In the genomic region with DNA sequence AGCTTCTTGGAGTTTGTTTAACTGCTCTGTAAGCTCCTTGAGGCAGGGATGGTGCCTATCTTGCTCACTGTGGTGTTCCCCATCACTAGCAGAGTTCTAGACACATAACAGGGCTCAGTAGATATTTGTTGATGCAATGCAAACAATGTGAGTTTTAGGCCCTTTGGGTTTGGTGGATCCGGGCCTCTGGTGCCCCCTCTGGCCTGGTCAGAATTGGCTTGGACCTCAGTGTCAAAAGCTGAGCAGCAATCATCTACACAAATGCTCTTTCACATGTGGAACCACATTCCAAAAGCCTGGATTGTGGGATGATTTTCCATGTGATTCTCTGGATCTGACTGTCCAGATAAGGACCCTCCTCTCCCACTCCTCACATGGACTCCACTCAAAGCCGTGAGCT, we compare ENCODE assay signal across 15 cellular contexts. TPM values are rescaled to one million over a fixed set of nuclear protein-coding genes. Genes with fewer than 3 reads are reported as not detected.
DNase-seq lines count a peak whose midpoint lies in the region; ATAC-seq, FAIRE-seq and TF ChIP-seq lines count a peak whose summit lies in the region.
"Had no signal": no experiment of that assay in that cellular context is flagged by ENCODE, and none has a peak within 500 bp of the region (broad histone marks: within the 10 kb centered on the region; RNA-seq: fewer than 3 reads in every experiment).

No MANE protein-coding gene starts in this region.

- H3K79me2 ChIP-seq in GM23338 (replicated peaks; ENCODE audit: insufficient read depth) (no peaks in the 10 kb centered on the region), HepG2 (ENCODE audit: insufficient read depth, low read length) (no peaks in the 10 kb centered on the region)

- H4K20me1 ChIP-seq in GM23338 (replicated peaks; ENCODE audit: insufficient read depth) (no peaks in the 10 kb centered on the region), HepG2 (ENCODE audit: insufficient read depth, low read length) (no peaks in the 10 kb centered on the region)

- H3K9ac ChIP-seq in HepG2 (ENCODE audit: insufficient read depth, low read depth, low read length): no peak overlapping the region

- FAIRE-seq in HepG2 (lab: Jason Lieb, UNC): peak; percentile 55
- FAIRE-seq: endometrium had no signal

- H2AFZ ChIP-seq in GM23338 (no peak overlapping the region), HepG2 (ENCODE audit: low read length) (no peak overlapping the region)

- TF ChIP-seq POLR2A in HepG2 (IDR thresholded peaks at IDR 0.05; ENCODE audit: insufficient read depth in 1 of 2, low read depth in 2 of 2, low read length in 2 of 2): no peak

- H3K9me3 ChIP-seq in HepG2 (ENCODE audit: low read length) (no peaks in the 10 kb centered on the region), right cardiac atrium (ENCODE audit: control insufficient read depth, low read length) (no peaks in the 10 kb centered on the region)
- H3K9me3 ChIP-seq: thoracic aorta had no signal

- ATAC-seq in GM23338 (peak; percentile 34), activated B cell treated with CpG ODN at 0.5 μM for 24 hours (ENCODE audit: low read depth) (peak; percentile 28), HepG2 (peak; percentile 90), GM21528 (IDR thresholded peaks at IDR 0.05; ENCODE audit: low FRiP score, unreplicated experiment) (no peak), right cardiac atrium (no peak)

- TF ChIP-seq EP300 in HepG2 (IDR thresholded peaks at IDR 0.05; ENCODE audit: low read depth in 2 of 2, low read length in 2 of 2) (no peak), HepG2 (CRISPR knock-in tag; IDR thresholded peaks at IDR 0.05; ENCODE audit: borderline replicate concordance) (no peak)

- in situ Hi-C loops in HepG2 (cut with HindIII; ENCODE audit: extremely low pct_ligation_motif_present, low pct_unique_long_range_greater_than_20kb): no loop called here

- peaks cover 10% of the 10 kb centered on the region for H3K9me2 ChIP-seq in GM23338 (ENCODE audit: insufficient read depth)

- H3K27me3 ChIP-seq in GM23338 (ENCODE audit: insufficient read depth): no peaks in the 10 kb centered on the region
- H3K27me3 ChIP-seq in HepG2 (ENCODE audit: control insufficient read depth in 1 of 2, insufficient read depth in 2 of 2, low read length in 2 of 2): no peaks in the 10 kb centered on the region
- no peaks in the 10 kb centered on the region for H3K27me3 ChIP-seq in right cardiac atrium (ENCODE audit: control insufficient read depth, insufficient read depth)

- H3K27ac Mint-ChIP-seq in CD14-positive monocyte (no peak overlapping the region), GM23338 (no peak overlapping the region), activated B cell treated with CpG ODN at 0.5 μM for 24 hours (no peak overlapping the region)
- H3K27ac Mint-ChIP-seq: activated naive CD4-positive, alpha-beta T cell treated with anti-CD3 and anti-CD28 coated beads, Interleukin-2, amount 50 U/mL, for 24 hours had no signal

- no peak overlapping the region for H3K4me2 ChIP-seq in GM23338
- H3K4me2 ChIP-seq in HepG2 (ENCODE audit: low read depth, low read length): no peak overlapping the region

- H3F3A ChIP-seq in GM23338 (replicated peaks; ENCODE audit: low read depth): no peaks in the 10 kb centered on the region

- no peaks in the 10 kb centered on the region for H3K36me3 Mint-ChIP-seq in CD14-positive monocyte
- no peaks in the 10 kb centered on the region for H3K36me3 Mint-ChIP-seq in GM23338 (ENCODE audit: low read depth)
- H3K36me3 Mint-ChIP-seq in activated B cell treated with CpG ODN at 0.5 μM for 24 hours (ENCODE audit: low read depth): no peaks in the 10 kb centered on the region
- H3K36me3 Mint-ChIP-seq: activated naive CD4-positive, alpha-beta T cell treated with anti-CD3 and anti-CD28 coated beads, Interleukin-2, amount 50 U/mL, for 24 hours had no signal

- peak; percentile 47; the same call in 1 of the 2 replicates for TF ChIP-seq RAD21 in HepG2 (CRISPR knock-in tag; IDR thresholded peaks at IDR 0.05)

- H3K27me3 Mint-ChIP-seq in CD14-positive monocyte (ENCODE audit: low read depth in 3 of 3) (peaks cover 0 to 8% (median 6%) of the 10 kb centered on the region in 3 donors), GM23338 (ENCODE audit: insufficient read depth, low read depth, poor library complexity) (peaks cover 7% of the 10 kb centered on the region), activated B cell treated with CpG ODN at 0.5 μM for 24 hours (no peaks in the 10 kb centered on the region)
- H3K27me3 Mint-ChIP-seq: activated naive CD4-positive, alpha-beta T cell treated with anti-CD3 and anti-CD28 coated beads, Interleukin-2, amount 50 U/mL, for 24 hours had no signal

- H3K4me3 ChIP-seq in GM23338: no peak overlapping the region
- H3K4me3 ChIP-seq in HepG2 (replicated peaks in 1 of 3; ENCODE audit: insufficient read depth in 1 of 3, low read depth in 2 of 3, low read length in 3 of 3): no peak overlapping the region
- no peak overlapping the region for H3K4me3 ChIP-seq in right cardiac atrium (ENCODE audit: low read length)
- H3K4me3 ChIP-seq: thoracic aorta had no signal

- DNase-seq in CD14-positive monocyte (ENCODE audit: low spot score) (no peak), GM23338 (ENCODE audit: low spot score) (peak; percentile 32), activated B cell treated with CpG ODN at 0.5 μM for 24 hours (no peak), HepG2 (ENCODE audit: low spot score) (peak; percentile 41), GDM1 (lab: John Stamatoyannopoulos, UW) (no peak), right cardiac atrium (no peak)
- no peak for DNase-seq in activated CD4-positive, CD25-positive, alpha-beta regulatory T cell treated with anti-CD3 and anti-CD28 coated beads, Interleukin-2, amount 50 U/mL, for 72 hours
- DNase-seq: NCI-H2029 treated with DMSO at 0.1 percent for 48 hours; occipital lobe; stimulated activated CD4-positive, alpha-beta T cell treated with anti-CD3 and anti-CD28 coated beads, Interleukin-4, amount 100 ng/mL, for 4 hours had no signal

- WGBS in HepG2 (ENCODE audit: low lambda C conversion rate): 17% methylated on average over 2 of the region's 2 CpGs
- 76% methylated on average over 2 of the region's 2 CpGs for WGBS in right cardiac atrium

- no peaks in the 10 kb centered on the region for H3K4me1 Mint-ChIP-seq in CD14-positive monocyte
- H3K4me1 Mint-ChIP-seq in GM23338: peaks cover 16% of the 10 kb centered on the region
- peaks cover 14% of the 10 kb centered on the region for H3K4me1 Mint-ChIP-seq in activated B cell treated with CpG ODN at 0.5 μM for 24 hours
- H3K4me1 Mint-ChIP-seq: activated naive CD4-positive, alpha-beta T cell treated with anti-CD3 and anti-CD28 coated beads, Interleukin-2, amount 50 U/mL, for 24 hours had no signal

- POLR2A ChIA-PET in activated B cell treated with CpG ODN at 0.5 μM for 24 hours (lab: Charles Lee) (interaction anchor here (0.6 to 1.0 kb wide), 2 partner anchors 54 to 104 kb away, joined by 3 to 4 read pairs; a partner anchor contains a TSS), HepG2 (lab: Yijun Ruan, JAX) (interaction anchor here (0.8 to 2.0 kb wide), 3 partner anchors 79 to 390 kb away, joined by 3 to 5 read pairs (median 3); a partner anchor contains a TSS)

- H3K9me3 Mint-ChIP-seq in CD14-positive monocyte (no peaks in the 10 kb centered on the region), GM23338 (no peaks in the 10 kb centered on the region), activated B cell treated with CpG ODN at 0.5 μM for 24 hours (no peaks in the 10 kb centered on the region)
- H3K9me3 Mint-ChIP-seq: activated naive CD4-positive, alpha-beta T cell treated with anti-CD3 and anti-CD28 coated beads, Interleukin-2, amount 50 U/mL, for 24 hours had no signal

- no peaks in the 10 kb centered on the region for H3K36me3 ChIP-seq in GM23338 (ENCODE audit: insufficient read depth)
- H3K36me3 ChIP-seq in HepG2 (replicated peaks in 1 of 2; ENCODE audit: control insufficient read depth in 1 of 2, insufficient read depth in 2 of 2, low read length in 2 of 2): no peaks in the 10 kb centered on the region
- H3K36me3 ChIP-seq: thoracic aorta had no signal

- intact Hi-C loops in CD14-positive monocyte (cut with micrococcal nuclease) (no loop called here), activated B cell treated with CpG ODN at 0.5 μM for 24 hours (cut with micrococcal nuclease) (loop anchor here (1.0 kb wide), 2 partner anchors 79 to 106 kb away; no protein-coding TSS in a partner anchor), HepG2 (cut with micrococcal nuclease; ENCODE audit: unreplicated experiment) (loop anchor here (1.0 to 10.0 kb wide), 3 partner anchors 50 to 104 kb away; a partner anchor contains a TSS), right cardiac atrium (cut with DNase I) (no loop called here)

- no TSS peak for BruUV-seq in HepG2 (replicated peaks; lab: Mats Ljungman, UMichigan)

- CTCF ChIA-PET in activated B cell treated with CpG ODN at 0.5 μM for 24 hours (lab: Charles Lee): interaction anchor here (0.6 to 6.0 kb wide), 12 partner anchors 9 to 128 kb away, joined by 3 to 50 read pairs (median 4); a partner anchor contains a TSS
- CTCF ChIA-PET in HepG2 (lab: Yijun Ruan, JAX; ENCODE audit: low intra/inter-chr PET ratio, low total read pairs): interaction anchor here (1.3 kb wide), 1 partner anchor 79 kb away, joined by 5 read pairs; no protein-coding TSS in a partner anchor

- TF ChIP-seq CTCF in CD14-positive monocyte (IDR thresholded peaks at IDR 0.05): peak; percentile 25
- peak; percentile 42 to 49; a peak in 3 of 4 replicates for TF ChIP-seq CTCF in GM23338 (conservative IDR thresholded peaks at IDR 0.05; ENCODE audit: low read depth in 2 of 2)
- no peak for TF ChIP-seq CTCF in activated B cell treated with CpG ODN at 0.5 μM for 24 hours (IDR thresholded peaks at IDR 0.05)
- peak; percentile 51 for TF ChIP-seq CTCF in HepG2 (CRISPR knock-in tag; IDR thresholded peaks at IDR 0.05)

- H3K27ac ChIP-seq in GM23338 (ENCODE audit: low read depth) (no peak overlapping the region), HepG2 (ENCODE audit: extremely low read length, insufficient read depth, low read length) (no peak overlapping the region), right cardiac atrium (ENCODE audit: low read length) (no peak overlapping the region)
- H3K27ac ChIP-seq: RWPE1, thoracic aorta had no signal

- peaks cover 11% of the 10 kb centered on the region for H3K4me1 ChIP-seq in GM23338 (ENCODE audit: insufficient read depth)
- H3K4me1 ChIP-seq in HepG2 (ENCODE audit: insufficient read depth, low read length): peaks cover 21% of the 10 kb centered on the region
- H3K4me1 ChIP-seq in right cardiac atrium (ENCODE audit: control insufficient read depth, insufficient read depth, low read length): peaks cover 2% of the 10 kb centered on the region

- H3K4me3 Mint-ChIP-seq in CD14-positive monocyte (no peak overlapping the region), GM23338 (no peak overlapping the region), activated B cell treated with CpG ODN at 0.5 μM for 24 hours (no peak overlapping the region)
- H3K4me3 Mint-ChIP-seq: activated naive CD4-positive, alpha-beta T cell treated with anti-CD3 and anti-CD28 coated beads, Interleukin-2, amount 50 U/mL, for 24 hours had no signal

RNA-seq across cellular contexts. Expression of a gene that starts 53.4 kb away (rescaled TPM):
- under 1 TPM in 1 of 2 donors, not detected in 1; 0.05 TPM for polyA plus RNA-seq in CD14-positive monocyte
- total RNA-seq in GM23338 (2014; rRNA removed; shearing (Covaris generic)): 9.7 and 10.5 TPM in 2 replicates
- polyA plus RNA-seq in GM23338 (2016; fragmentation: Nextera tagmentation; extraction: Ambion mirVana): 5.4 and 5.5 TPM in 2 replicates
- total RNA-seq in activated B cell treated with CpG ODN at 0.5 μM for 24 hours: 54.0 and 59.5 TPM in 2 replicates
- 4.8 and 5.5 TPM in 2 replicates for total RNA-seq in HepG2 (2016; rRNA removed; fragmentation: Illumina TruSeq; extraction: Trizol)
- 2.6 and 3.2 TPM in 2 replicates for total RNA-seq in HepG2 (2016; cell fraction: cytosol; rRNA removed; fragmentation: Illumina TruSeq; extraction: Trizol; ENCODE audit: low read depth)
- 4.7 and 5.1 TPM in 2 replicates for total RNA-seq in HepG2 (2016; cell fraction: insoluble cytoplasmic fraction; rRNA removed; fragmentation: Illumina TruSeq; extraction: Trizol)
- total RNA-seq in HepG2 (2016; cell fraction: membrane; rRNA removed; fragmentation: Illumina TruSeq; extraction: Trizol): 3.3 and 3.5 TPM in 2 replicates
- total RNA-seq in HepG2 (2016; cell fraction: nucleus; rRNA removed; fragmentation: Illumina TruSeq; extraction: Trizol): 4.6 TPM in 2 replicates
- 3.6 and 5.4 TPM in 2 replicates for polyA plus RNA-seq in HepG2 (2011; rRNA removed)
- polyA plus RNA-seq in HepG2 (2011; cell fraction: cytosol; rRNA removed): 3.1 and 3.4 TPM in 2 replicates
- polyA plus RNA-seq in HepG2 (2011; cell fraction: nucleus; rRNA removed): 6.8 and 8.6 TPM in 2 replicates
- 4.7 and 5.8 TPM in 2 replicates for polyA plus RNA-seq in HepG2 (2012)
- polyA plus RNA-seq in HepG2 (2016; cell fraction: cytosol; fragmentation: Illumina TruSeq; extraction: Trizol; ENCODE audit: low read depth): 0.58 and 0.79 TPM in 2 replicates
- 4.8 and 6.3 TPM in 2 replicates for polyA plus RNA-seq in HepG2 (2016; cell fraction: insoluble cytoplasmic fraction; fragmentation: Illumina TruSeq; extraction: Trizol; ENCODE audit: low read depth)
- 1.2 and 1.6 TPM in 2 replicates for polyA plus RNA-seq in HepG2 (2016; cell fraction: membrane; fragmentation: Illumina TruSeq; extraction: Trizol; ENCODE audit: low read depth)
- polyA plus RNA-seq in HepG2 (2016; cell fraction: nucleus; fragmentation: Illumina TruSeq; extraction: Trizol; ENCODE audit: insufficient read depth, low read depth): 3.7 and 6.7 TPM in 2 replicates
- polyA minus RNA-seq in HepG2 (2011; rRNA and poly(A)+ RNA removed; ENCODE audit: low replicate concordance): 8.2 and 39.9 TPM in 2 replicates
- 7.6 and 8.4 TPM in 2 replicates for polyA minus RNA-seq in HepG2 (2011; cell fraction: cytosol; rRNA and poly(A)+ RNA removed)
- polyA minus RNA-seq in HepG2 (2011; cell fraction: nucleus; rRNA and poly(A)+ RNA removed): 10.4 and 10.6 TPM in 2 replicates
- total RNA-seq in right cardiac atrium: 10 to 100 TPM; 12.5 to 17.4 (median 15.0) TPM
- polyA plus RNA-seq in right cardiac atrium: 10.1 TPM

Comparison
In these comparisons a context has a peak if more than half of its experiments do, and no peak if none do; other contexts are left out.
1. DNase-seq: peak in GM23338 (single experiment) and HepG2 (single experiment); none in CD14-positive monocyte (single experiment), activated B cell treated with CpG ODN at 0.5 μM for 24 hours (single experiment), activated CD4-positive, CD25-positive, alpha-beta regulatory T cell treated with anti-CD3 and anti-CD28 coated beads, Interleukin-2, amount 50 U/mL, for 72 hours (single experiment), GDM1 (single experiment) and right cardiac atrium (0 of 3).
2. ATAC-seq: peak in GM23338 (single experiment), activated B cell treated with CpG ODN at 0.5 μM for 24 hours (single experiment) and HepG2 (single experiment); none in GM21528 (single experiment) and right cardiac atrium (0 of 2).
3. intact Hi-C loops: an anchor here in activated B cell treated with CpG ODN at 0.5 μM for 24 hours (1.0 kb wide) and HepG2 (1.0 to 10.0 kb wide); none called in CD14-positive monocyte and right cardiac atrium.